In the genomic region with DNA sequence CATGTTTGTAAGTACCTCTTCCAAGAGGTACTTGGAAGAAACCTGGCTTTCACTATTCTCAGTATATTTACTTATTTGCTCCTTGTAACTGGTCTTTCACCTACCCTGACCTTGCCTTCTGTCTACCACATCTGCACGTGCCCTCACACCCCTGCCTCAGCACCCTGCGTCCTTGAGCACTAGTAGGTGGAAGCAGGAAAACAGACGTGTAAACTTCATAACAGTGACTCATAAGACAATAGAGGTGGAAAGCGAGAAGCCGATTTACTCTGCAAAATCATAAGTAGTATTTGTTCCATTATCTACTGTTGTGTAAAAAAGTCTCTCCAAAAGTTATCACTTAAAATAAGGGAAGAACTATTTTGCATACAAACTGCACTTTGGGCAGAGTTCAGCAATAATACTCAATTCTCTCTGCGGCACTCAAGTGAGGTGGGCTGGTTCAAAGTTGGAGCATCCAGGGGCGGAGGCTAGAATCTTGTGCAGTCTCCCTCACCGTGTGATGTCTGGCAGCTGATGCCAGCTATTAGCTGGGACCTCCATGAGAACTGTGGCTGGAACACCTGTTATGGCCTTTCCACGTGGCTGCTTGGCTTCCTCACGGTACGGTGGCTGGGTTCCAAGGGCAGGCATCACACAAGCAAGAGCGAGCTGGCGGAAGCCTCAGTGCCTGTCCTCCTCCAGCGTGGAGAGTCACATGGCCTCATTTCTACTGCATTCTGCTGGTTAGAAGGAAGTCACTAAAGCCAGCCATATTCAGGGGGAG, we compare ENCODE assay signal across 8 cellular contexts. TPM values are rescaled to one million over a fixed set of nuclear protein-coding genes. Genes with fewer than 3 reads are reported as not detected.
DNase-seq lines count a peak whose midpoint lies in the region; ATAC-seq and TF ChIP-seq lines count a peak whose summit lies in the region.

No MANE protein-coding gene starts in this region.

- WGBS in heart right ventricle, 2 donors: 33 to 35% methylated on average over 14 of the region's 14 CpGs

- H3K27me3 ChIP-seq in heart right ventricle: no peaks in the 10 kb centered on the region

- H3K36me3 ChIP-seq in heart right ventricle: no peaks in the 10 kb centered on the region

- H3K4me1 ChIP-seq in heart right ventricle: peaks cover 0 to 36% (median 17%) of the 10 kb centered on the region in 9 donors

- DNase-seq in DMS 273 (lab: John Stamatoyannopoulos, UW; ENCODE audit: unreplicated experiment): peak; percentile 72
- peak; percentile 78 for DNase-seq in NCI-H774 (lab: John Stamatoyannopoulos, UW)
- peak; percentile 74 to 77 for DNase-seq in activated T-cell treated with anti-CD3 and anti-CD28 coated beads, Interleukin-2, amount 50 U/mL, for 48 hours
- DNase-seq in heart right ventricle: peak; percentile 66 to 67
- DNase-seq in stimulated activated CD4-positive, alpha-beta T cell treated with anti-CD3 and anti-CD28 coated beads, Interleukin-15, amount 100 ng/mL, for 24 hours: peak; percentile 73
- DNase-seq in NCI-H187 treated with DMSO at 0.1 percent for 48 hours (lab: John Stamatoyannopoulos, UW): no peak
- DNase-seq in SKM-1 (lab: John Stamatoyannopoulos, UW; ENCODE audit: unreplicated experiment): no peak

- peak overlapping the region in 1 of 10 donors; percentile 27 for H3K4me3 ChIP-seq in heart right ventricle

- peak; percentile 65 for ATAC-seq in HG02642 (IDR thresholded peaks at IDR 0.05; ENCODE audit: poor library complexity, unreplicated experiment)
- peak; percentile 77 to 97 (median 84) for ATAC-seq in heart right ventricle

- peak overlapping the region in 3 of 10 donors; percentile 20 to 66 (median 26) for H3K27ac ChIP-seq in heart right ventricle

- intact Hi-C loops in heart right ventricle (cut with DNase I): no loop called here

- TF ChIP-seq CTCF in heart right ventricle (IDR thresholded peaks at IDR 0.05): no peak

- no peaks in the 10 kb centered on the region for H3K9me3 ChIP-seq in heart right ventricle

RNA-seq across cellular contexts. Expression of a gene that starts 30.4 kb away (rescaled TPM):
- total RNA-seq in heart right ventricle: 100 to 1,000 TPM in 4 of 10 donors, 10 to 100 TPM in 6; 50.0 to 121 (median 81.9) TPM
- polyA plus RNA-seq in heart right ventricle: 10 to 100 TPM; 24.1 to 28.2 TPM

RNA-seq across cellular contexts. Expression of a gene that starts 48.3 kb away (rescaled TPM):
- 10 to 100 TPM; 62.0 to 89.8 (median 72.7) TPM for total RNA-seq in heart right ventricle
- polyA plus RNA-seq in heart right ventricle: 10 to 100 TPM; 46.5 to 94.9 TPM

RNA-seq across cellular contexts. Expression of a gene that starts 51.5 kb away (rescaled TPM):
- 1 to 10 TPM; 1.9 to 4.6 (median 2.5) TPM for total RNA-seq in heart right ventricle
- 1 to 10 TPM in 1 of 2 donors, under 1 TPM in 1; 0.07 to 1.0 TPM for polyA plus RNA-seq in heart right ventricle

Comparison
In these comparisons a context has a peak if more than half of its experiments do, and no peak if none do; other contexts are left out.
1. DNase-seq: peak in DMS 273 (single experiment), NCI-H774 (single experiment), activated T-cell treated with anti-CD3 and anti-CD28 coated beads, Interleukin-2, amount 50 U/mL, for 48 hours (2 of 2), heart right ventricle (2 of 2) and stimulated activated CD4-positive, alpha-beta T cell treated with anti-CD3 and anti-CD28 coated beads, Interleukin-15, amount 100 ng/mL, for 24 hours (single experiment); none in NCI-H187 treated with DMSO at 0.1 percent for 48 hours (single experiment) and SKM-1 (single experiment).